In the genomic region with DNA sequence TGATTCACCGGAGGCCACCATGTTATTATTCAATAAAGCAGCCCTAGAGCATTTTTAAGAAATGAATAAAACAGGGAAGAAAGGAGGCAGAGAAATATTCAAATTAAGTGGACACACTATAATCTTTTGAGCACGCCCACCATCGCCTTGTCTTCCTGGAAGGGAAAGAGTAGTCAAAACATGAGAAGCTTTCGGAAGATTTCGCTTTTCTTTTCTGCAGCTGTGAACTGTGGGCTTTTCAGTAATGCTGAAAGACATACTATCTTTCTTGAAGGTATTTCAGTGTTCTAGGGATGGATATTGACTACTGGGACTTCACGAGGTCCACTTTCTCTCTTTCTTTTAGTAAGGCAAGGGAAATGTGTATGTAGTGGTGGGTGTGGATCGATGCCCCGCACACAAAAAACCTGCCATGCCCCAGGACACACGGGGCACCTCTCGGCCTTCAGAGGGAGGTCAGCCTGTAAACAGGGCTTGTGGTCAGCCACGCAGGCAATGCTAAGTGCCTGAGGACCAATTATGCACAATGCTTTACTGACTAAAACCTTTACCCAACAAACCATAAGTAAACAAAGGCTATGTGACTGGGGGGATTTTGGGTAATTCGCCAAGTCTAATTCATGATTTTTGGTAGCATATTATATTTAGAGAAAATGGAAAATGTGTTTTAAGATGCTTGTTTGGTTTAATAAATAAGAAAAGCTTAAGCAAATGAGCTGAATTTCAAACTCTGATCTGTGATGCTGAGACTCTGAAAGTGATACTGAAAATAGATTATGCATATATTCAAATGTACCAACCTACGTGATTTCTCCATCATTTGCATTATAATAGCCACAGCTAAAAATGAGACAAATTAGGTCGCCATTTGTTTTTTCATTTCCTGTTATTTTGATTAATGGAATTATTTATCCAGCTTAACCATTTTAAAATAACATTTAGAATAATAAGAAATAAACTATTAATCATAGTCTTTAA, we compare ENCODE assay signal across 9 cellular contexts.
DNase-seq lines count a peak whose midpoint lies in the region; ATAC-seq lines count a peak whose summit lies in the region.
"Had no signal": no experiment of that assay in that cellular context is flagged by ENCODE, and none has a peak within 500 bp of the region (broad histone marks: within the 10 kb centered on the region; RNA-seq: fewer than 3 reads in every experiment).

No MANE protein-coding gene starts in this region.

- H3K27me3 Mint-ChIP-seq in activated naive CD4-positive, alpha-beta T cell treated with anti-CD3 and anti-CD28 coated beads for 36 hours (ENCODE audit: low read depth) = peaks cover 2% of the 10 kb centered on the region
- peaks cover 7% of the 10 kb centered on the region for H3K27me3 Mint-ChIP-seq in activated naive CD4-positive, alpha-beta T cell treated with anti-CD3 and anti-CD28 coated beads, Interleukin-2, amount 10 ng/mL, durations not matched to agents 7 days and 5 days
- H3K27me3 Mint-ChIP-seq in T-cell = peaks cover 0 to 2% of the 10 kb centered on the region in 2 donors

- POLR2A ChIA-PET in T-cell (lab: Charles Lee) = no interaction called here

- no peak overlapping the region for H3K4me3 ChIP-seq in right cardiac atrium (ENCODE audit: low read length)
- H3K4me3 ChIP-seq: SK-N-MC had no signal

- no peaks in the 10 kb centered on the region for H3K4me1 ChIP-seq in right cardiac atrium (ENCODE audit: control insufficient read depth, insufficient read depth, low read length)

- no peak overlapping the region for H3K27ac ChIP-seq in right cardiac atrium (ENCODE audit: low read length)
- H3K27ac ChIP-seq: SK-N-MC had no signal

- no peaks in the 10 kb centered on the region for H3K9me3 ChIP-seq in right cardiac atrium (ENCODE audit: control insufficient read depth, low read length)

- ATAC-seq in HG02588 (IDR thresholded peaks at IDR 0.05; ENCODE audit: unreplicated experiment) = peak; percentile 89
- ATAC-seq in HG03558 (IDR thresholded peaks at IDR 0.05; ENCODE audit: extremely low read depth, unreplicated experiment) = peak; percentile 80
- ATAC-seq in stimulated activated naive CD8-positive, alpha-beta T cell treated with anti-CD3 and anti-CD28 coated beads, Interleukin-15, Interleukin-2, amounts not matched to agents 100 U/mL and 50 U/mL, for 24 hours = peak; percentile 52
- no peak for ATAC-seq in right cardiac atrium
- no peak for ATAC-seq in T-cell (replicated peaks in 1 of 4)

- intact Hi-C loops in activated naive CD4-positive, alpha-beta T cell treated with anti-CD3 and anti-CD28 coated beads for 36 hours (cut with micrococcal nuclease) = no loop called here
- intact Hi-C loops in right cardiac atrium (cut with DNase I) = no loop called here

- peak; percentile 46 for DNase-seq in activated naive CD4-positive, alpha-beta T cell treated with anti-CD3 and anti-CD28 coated beads for 36 hours
- no peak for DNase-seq in activated naive CD4-positive, alpha-beta T cell treated with anti-CD3 and anti-CD28 coated beads, Interleukin-2, amount 10 ng/mL, durations not matched to agents 7 days and 5 days
- DNase-seq in stimulated activated naive CD8-positive, alpha-beta T cell treated with anti-CD3 and anti-CD28 coated beads, Interleukin-15, Interleukin-2, amounts not matched to agents 100 U/mL and 50 U/mL, for 24 hours = peak; percentile 33
- DNase-seq in stimulated activated CD4-positive, alpha-beta T cell treated with anti-CD3 and anti-CD28 coated beads, Interleukin-2, amount 100 ng/mL, for 48 hours = no peak
- DNase-seq in right cardiac atrium (no peak), T-cell (no peak)

- no peaks in the 10 kb centered on the region for H3K27me3 ChIP-seq in right cardiac atrium (ENCODE audit: control insufficient read depth, insufficient read depth)

- peaks cover 10% of the 10 kb centered on the region for H3K36me3 Mint-ChIP-seq in activated naive CD4-positive, alpha-beta T cell treated with anti-CD3 and anti-CD28 coated beads for 36 hours (ENCODE audit: low read depth)
- peaks cover 1% of the 10 kb centered on the region for H3K36me3 Mint-ChIP-seq in activated naive CD4-positive, alpha-beta T cell treated with anti-CD3 and anti-CD28 coated beads, Interleukin-2, amount 10 ng/mL, durations not matched to agents 7 days and 5 days
- H3K36me3 Mint-ChIP-seq in T-cell = peaks cover 14% of the 10 kb centered on the region

- H3K9me3 Mint-ChIP-seq in activated naive CD4-positive, alpha-beta T cell treated with anti-CD3 and anti-CD28 coated beads for 36 hours = no peaks in the 10 kb centered on the region
- no peaks in the 10 kb centered on the region for H3K9me3 Mint-ChIP-seq in activated naive CD4-positive, alpha-beta T cell treated with anti-CD3 and anti-CD28 coated beads, Interleukin-2, amount 10 ng/mL, durations not matched to agents 7 days and 5 days
- H3K9me3 Mint-ChIP-seq in T-cell = no peaks in the 10 kb centered on the region

- H3K4me1 Mint-ChIP-seq in activated naive CD4-positive, alpha-beta T cell treated with anti-CD3 and anti-CD28 coated beads for 36 hours (ENCODE audit: low read depth) = peaks cover 16% of the 10 kb centered on the region
- H3K4me1 Mint-ChIP-seq in activated naive CD4-positive, alpha-beta T cell treated with anti-CD3 and anti-CD28 coated beads, Interleukin-2, amount 10 ng/mL, durations not matched to agents 7 days and 5 days = peaks cover 14% of the 10 kb centered on the region
- H3K4me1 Mint-ChIP-seq in T-cell = peaks cover 3 to 8% (median 5%) of the 10 kb centered on the region in 3 donors

- 93% methylated on average over 14 of the region's 14 CpGs for WGBS in right cardiac atrium

- CTCF ChIA-PET in activated naive CD4-positive, alpha-beta T cell treated with anti-CD3 and anti-CD28 coated beads for 36 hours (lab: Charles Lee) = interaction anchor here (0.6 to 0.8 kb wide), 3 partner anchors 12 to 1804 kb away, joined by 3 read pairs; no protein-coding TSS in a partner anchor
- CTCF ChIA-PET in activated naive CD4-positive, alpha-beta T cell treated with anti-CD3 and anti-CD28 coated beads, Interleukin-2, amount 10 ng/mL, durations not matched to agents 7 days and 5 days (lab: Charles Lee) = no interaction called here
- CTCF ChIA-PET in T-cell (lab: Charles Lee) = no interaction called here

- no peak overlapping the region for H3K4me3 Mint-ChIP-seq in activated naive CD4-positive, alpha-beta T cell treated with anti-CD3 and anti-CD28 coated beads for 36 hours
- no peak overlapping the region for H3K4me3 Mint-ChIP-seq in activated naive CD4-positive, alpha-beta T cell treated with anti-CD3 and anti-CD28 coated beads, Interleukin-2, amount 10 ng/mL, durations not matched to agents 7 days and 5 days
- H3K4me3 Mint-ChIP-seq in T-cell = no peak overlapping the region

- no peak overlapping the region for H3K27ac Mint-ChIP-seq in activated naive CD4-positive, alpha-beta T cell treated with anti-CD3 and anti-CD28 coated beads for 36 hours
- no peak overlapping the region for H3K27ac Mint-ChIP-seq in activated naive CD4-positive, alpha-beta T cell treated with anti-CD3 and anti-CD28 coated beads, Interleukin-2, amount 10 ng/mL, durations not matched to agents 7 days and 5 days
- H3K27ac Mint-ChIP-seq in T-cell = no peak overlapping the region

Comparison
In these comparisons a context has a peak if more than half of its experiments do, and no peak if none do; other contexts are left out.
1. DNase-seq: peak in activated naive CD4-positive, alpha-beta T cell treated with anti-CD3 and anti-CD28 coated beads for 36 hours (single experiment) and stimulated activated naive CD8-positive, alpha-beta T cell treated with anti-CD3 and anti-CD28 coated beads, Interleukin-15, Interleukin-2, amounts not matched to agents 100 U/mL and 50 U/mL, for 24 hours (single experiment); none in activated naive CD4-positive, alpha-beta T cell treated with anti-CD3 and anti-CD28 coated beads, Interleukin-2, amount 10 ng/mL, durations not matched to agents 7 days and 5 days (single experiment), stimulated activated CD4-positive, alpha-beta T cell treated with anti-CD3 and anti-CD28 coated beads, Interleukin-2, amount 100 ng/mL, for 48 hours (0 of 2), right cardiac atrium (0 of 3) and T-cell (0 of 34).
2. ATAC-seq: peak in HG02588 (single experiment), HG03558 (single experiment) and stimulated activated naive CD8-positive, alpha-beta T cell treated with anti-CD3 and anti-CD28 coated beads, Interleukin-15, Interleukin-2, amounts not matched to agents 100 U/mL and 50 U/mL, for 24 hours (single experiment); none in right cardiac atrium (0 of 2) and T-cell (0 of 4).